ENCODE assay signal across 20 cellular contexts in genomic region chr1:162755306-162755705, GRCh38. TPM values are rescaled to one million over a fixed set of nuclear protein-coding genes. Genes with fewer than 3 reads are reported as not detected.
DNase-seq lines count a peak whose midpoint lies in the region; ATAC-seq, FAIRE-seq and TF ChIP-seq lines count a peak whose summit lies in the region.
"Had no signal": no experiment of that assay in that cellular context is flagged by ENCODE, and none has a peak within 500 bp of the region (broad histone marks: within the 10 kb centered on the region; RNA-seq: fewer than 3 reads in every experiment).

No MANE protein-coding gene starts in this region.

- H3K4me1 Mint-ChIP-seq in progenitor cell of endocrine pancreas (ENCODE audit: low read depth): no peaks in the 10 kb centered on the region
- H3K4me1 Mint-ChIP-seq: B cell, H9 had no signal

- H3K4me2 ChIP-seq in K562 (ENCODE audit: insufficient read depth, low read length): no peak overlapping the region

- no peaks in the 10 kb centered on the region for H3K9me3 ChIP-seq in K562 (replicated peaks; ENCODE audit: control insufficient read depth, insufficient read depth, low read depth, low read length)
- H3K9me3 ChIP-seq in breast epithelium: no peaks in the 10 kb centered on the region

- H3K4me1 ChIP-seq in K562 (replicated peaks in 1 of 2; ENCODE audit: control insufficient read depth in 2 of 2, insufficient read depth in 2 of 2, low read length in 2 of 2) (no peaks in the 10 kb centered on the region), breast epithelium (no peaks in the 10 kb centered on the region)

- no peaks in the 10 kb centered on the region for H4K20me1 ChIP-seq in K562 (replicated peaks; ENCODE audit: control insufficient read depth, insufficient read depth, low read length)

- H3K4me3 ChIP-seq in K562: no peak overlapping the region
- H3K4me3 ChIP-seq in breast epithelium: no peak overlapping the region

- FAIRE-seq in K562 (lab: Jason Lieb, UNC): no peak
- FAIRE-seq: HTR-8/SVneo, RCC 7860 had no signal

- H2AFZ ChIP-seq in K562 (ENCODE audit: low read depth, low read length): no peak overlapping the region

- CTCF ChIA-PET in K562 (lab: Yijun Ruan, JAX; ENCODE audit: low intra/inter-chr PET ratio): no interaction called here

- H3K36me3 Mint-ChIP-seq in progenitor cell of endocrine pancreas (ENCODE audit: insufficient read depth): no peaks in the 10 kb centered on the region

- POLR2A ChIA-PET in K562 (lab: Yijun Ruan, JAX): no interaction called here

- H3K27ac ChIP-seq in K562 (ENCODE audit: extremely low read depth, low read depth, low read length) (no peak overlapping the region), breast epithelium (no peak overlapping the region)

- in situ Hi-C loops in G401 (cut with HindIII; ENCODE audit: low sequenced_read_pairs): no loop called here
- in situ Hi-C loops in K562 (cut with MboI): no loop called here

- H3K27me3 ChIP-seq in K562 (ENCODE audit: control insufficient read depth in 2 of 2, insufficient read depth in 2 of 2, low read length in 2 of 2) (0 out of 5 replicates have a peak, but pooled peaks cover 0 to 5% of the 10 kb centered on the region in 2 experiments), breast epithelium (no peaks in the 10 kb centered on the region)

- TF ChIP-seq POLR2A in K562 (conservative IDR thresholded peaks at IDR 0.05) (no peak), breast epithelium (IDR thresholded peaks at IDR 0.05) (no peak)

- no peaks in the 10 kb centered on the region for H3K79me2 ChIP-seq in K562 (ENCODE audit: control insufficient read depth, insufficient read depth, low read length)

- no peak for TF ChIP-seq CTCF in K562 (IDR thresholded peaks at IDR 0.05 in 2 of 3, conservative IDR thresholded peaks at IDR 0.05 in 1 of 3; ENCODE audit: insufficient read depth in 2 of 3, low read depth in 1 of 3, low read length in 3 of 3)
- TF ChIP-seq CTCF in progenitor cell of endocrine pancreas (IDR thresholded peaks at IDR 0.05; ENCODE audit: unreplicated experiment): no peak
- no peak for TF ChIP-seq CTCF in breast epithelium (IDR thresholded peaks at IDR 0.05)

- peak overlapping the region; percentile 75 for H3K27ac Mint-ChIP-seq in progenitor cell of endocrine pancreas
- H3K27ac Mint-ChIP-seq: B cell; CD4-positive, alpha-beta T cell; H9 had no signal

- TF ChIP-seq RAD21 in K562 (CRISPR knock-in tag; conservative IDR thresholded peaks at IDR 0.05 in 1 of 2, IDR thresholded peaks at IDR 0.05 in 1 of 2): no peak

- no TSS peak for BruUV-seq in K562 (replicated peaks; lab: Mats Ljungman, UMichigan)

- peak; percentile 58 for ATAC-seq in K562

- no peaks in the 10 kb centered on the region for H3K9me3 Mint-ChIP-seq in progenitor cell of endocrine pancreas (ENCODE audit: low read depth)
- H3K9me3 Mint-ChIP-seq: CD4-positive, alpha-beta T cell had no signal

- no peaks in the 10 kb centered on the region for H3K27me3 Mint-ChIP-seq in progenitor cell of endocrine pancreas
- H3K27me3 Mint-ChIP-seq: CD4-positive, alpha-beta T cell had no signal

- no peak for TF ChIP-seq EP300 in K562 (IDR thresholded peaks at IDR 0.05; ENCODE audit: low read length)

- H3K4me3 Mint-ChIP-seq in progenitor cell of endocrine pancreas (ENCODE audit: low read depth): no peak overlapping the region
- H3K4me3 Mint-ChIP-seq: B cell; CD4-positive, alpha-beta T cell; H9 had no signal

- 27% methylated on average over 3 of the region's 3 CpGs for WGBS in K562 (ENCODE audit: insufficient coverage, low coverage, missing lambda C conversion rate)

- DNase-seq in G401 (ENCODE audit: low spot score) (peak; percentile 38), LHCN-M2 (ENCODE audit: low read depth) (peak; percentile 41), K562 (ENCODE audit: extremely low read depth in 1 of 4, low spot score in 3 of 4) (no peak), progenitor cell of endocrine pancreas (ENCODE audit: low spot score, unreplicated experiment) (no peak), breast epithelium (ENCODE audit: low spot score in 2 of 2) (no peak), HT-29 (ENCODE audit: low spot score) (no peak)
- no peak for DNase-seq in activated CD4-positive, alpha-beta T cell treated with anti-CD3 and anti-CD28 coated beads for 4 hours
- DNase-seq: ACHN; Calu3; CD4-positive, alpha-beta T cell; DMS79 treated with DMSO at 0.1 percent for 48 hours; H9; NCI-H1048; NCI-H2107; NCI-H345; NCI-H774; SIG-M5 had no signal

- H3K9me1 ChIP-seq in K562 (ENCODE audit: control insufficient read depth, insufficient read depth, low read length): no peaks in the 10 kb centered on the region

- H3K36me3 ChIP-seq in K562 (ENCODE audit: control insufficient read depth, insufficient read depth, low read length) (no peaks in the 10 kb centered on the region), breast epithelium (no peaks in the 10 kb centered on the region)

- intact Hi-C loops in K562 (cut with micrococcal nuclease): no loop called here
- intact Hi-C loops in breast epithelium (cut with DNase I; ENCODE audit: low total_unique reads): no loop called here

- no peak overlapping the region for H3K9ac ChIP-seq in K562 (ENCODE audit: insufficient read depth in 1 of 2, low read depth in 2 of 2, low read length in 2 of 2)

TF ChIP-seq in K562, 482 proteins besides CTCF, POLR2A, EP300 and RAD21 (continues in another document):
- TF ChIP-seq PHF8 (IDR thresholded peaks at IDR 0.05; ENCODE audit: borderline replicate concordance, low read length) (no peak), ZC3H8 (IDR thresholded peaks at IDR 0.05) (no peak), CCNT2 (IDR thresholded peaks at IDR 0.05; ENCODE audit: borderline replicate concordance, extremely low read depth, insufficient read length, low read depth, low read length) (no peak), POLR2AphosphoS2 (IDR thresholded peaks at IDR 0.05; ENCODE audit: low read length) (no peak), SLC30A9 (CRISPR knock-in tag; IDR thresholded peaks at IDR 0.05) (no peak), RREB1 (CRISPR knock-in tag; IDR thresholded peaks at IDR 0.05) (no peak), PURB (CRISPR knock-in tag; IDR thresholded peaks at IDR 0.05; ENCODE audit: low read depth) (no peak)

RNA-seq across cellular contexts. Expression of gene HSD17B7, which starts 35.2 kb away (rescaled TPM):
- 20.0 and 21.5 TPM in 2 replicates for total RNA-seq in G401 (2014; rRNA removed; shearing (Covaris generic))
- 8.1 and 12.4 TPM in 2 replicates for total RNA-seq in LHCN-M2 (2014; rRNA removed)
- 6.3 TPM for polyA plus RNA-seq in LHCN-M2 (2012)
- total RNA-seq in K562 (2011; cell fraction: chromatin; rRNA removed; ENCODE audit: low replicate concordance): 157 and 257 TPM in 2 replicates
- 109 and 136 TPM in 2 replicates for total RNA-seq in K562 (2011; cell fraction: nucleolus; rRNA removed)
- 148 and 149 TPM in 2 replicates for total RNA-seq in K562 (2011; cell fraction: nucleoplasm; rRNA removed)
- 13.7 and 17.3 TPM in 2 replicates for total RNA-seq in K562 (2014; rRNA removed)
- total RNA-seq in K562 (2014; rRNA removed; fragmentation: Illumina TruSeq; extraction: Trizol): 22.4 and 24.2 TPM in 2 replicates
- 11.8 and 12.7 TPM in 2 replicates for total RNA-seq in K562 (2015; rRNA removed; fragmentation: Illumina TruSeq; extraction: Trizol)
- total RNA-seq in K562 (2021): 16.1 and 19.1 TPM in 2 replicates
- polyA plus RNA-seq in K562 (2011; rRNA removed): 48.7 and 64.4 TPM in 2 replicates
- 25.3 and 49.2 TPM in 2 replicates for polyA plus RNA-seq in K562 (2011; cell fraction: cytosol; rRNA removed)
- 96.4 and 128 TPM in 2 replicates for polyA plus RNA-seq in K562 (2011; cell fraction: nucleus; rRNA removed)
- polyA plus RNA-seq in K562 (2012): 26.9 and 27.3 TPM in 2 replicates
- polyA plus RNA-seq in K562 (2014; fragmentation: Illumina TruSeq; extraction: Trizol): 20.6 and 21.3 TPM in 2 replicates
- 10 to 100 TPM; 26.8 to 27.1 TPM for polyA plus RNA-seq in K562 (2014; fragmentation: Nextera tagmentation; extraction: Ambion mirVana)
- polyA plus RNA-seq in K562 (2014; rRNA removed): 14.7 and 17.4 TPM in 2 replicates
- polyA minus RNA-seq in K562 (2011; rRNA and poly(A)+ RNA removed): 43.4 and 48.0 TPM in 2 replicates
- 23.9 and 29.6 TPM in 2 replicates for polyA minus RNA-seq in K562 (2011; cell fraction: cytosol; rRNA and poly(A)+ RNA removed)
- polyA minus RNA-seq in K562 (2011; cell fraction: nucleus; rRNA and poly(A)+ RNA removed): 66.2 and 109 TPM in 2 replicates
- total RNA-seq in progenitor cell of endocrine pancreas: 50.1 and 51.7 TPM in 2 replicates
- total RNA-seq in breast epithelium: 10 to 100 TPM; 10.2 to 35.4 (median 22.9) TPM
- 19.6 and 26.4 TPM in 2 replicates for total RNA-seq in HT-29 (2014; rRNA removed; shearing (Covaris generic))

Comparison
In these comparisons a context has a peak if more than half of its experiments do, and no peak if none do; other contexts are left out.
1. DNase-seq: peak in G401 (single experiment) and LHCN-M2 (single experiment); none in K562 (0 of 4), progenitor cell of endocrine pancreas (single experiment), activated CD4-positive, alpha-beta T cell treated with anti-CD3 and anti-CD28 coated beads for 4 hours (0 of 2), breast epithelium (0 of 2) and HT-29 (single experiment).